In genomic region chr16:79638386-79639106, GRCh38 we compare ENCODE assay signal across 23 cellular contexts. TPM values are rescaled to one million over a fixed set of nuclear protein-coding genes. Genes with fewer than 3 reads are reported as not detected.
A peak's percentile ranks its signal among the peaks of the same experiment; 100 is the strongest.
DNase-seq lines count a peak whose midpoint lies in the region; ATAC-seq and TF ChIP-seq lines count a peak whose summit lies in the region.
"Had no signal": no experiment of that assay in that cellular context is flagged by ENCODE, and none has a peak within 500 bp of the region (broad histone marks: within the 10 kb centered on the region; RNA-seq: fewer than 3 reads in every experiment).

No MANE protein-coding gene starts in this region.

- POLR2A ChIA-PET in HEK293 (lab: Yijun Ruan, JAX) = no interaction called here

- CTCF ChIA-PET in HEK293 (lab: Yijun Ruan, JAX) = no interaction called here

- ATAC-seq in activated T-helper 17 cell treated with anti-CD3 and anti-CD28 coated beads, Interleukin-2, amount 50 U/mL, for 72 hours (replicated peaks) = peak; percentile 61
- no peak for ATAC-seq in esophagus mucosa

- H3K36me3 Mint-ChIP-seq in activated CD4-positive, alpha-beta T cell treated with anti-CD3 and anti-CD28 coated beads, Interleukin-2, amount 10 ng/mL, durations not matched to agents 24 days and 14 days (ENCODE audit: low read depth) = no peaks in the 10 kb centered on the region
- no peaks in the 10 kb centered on the region for H3K36me3 Mint-ChIP-seq in activated T-helper 17 cell treated with anti-CD3 and anti-CD28 coated beads, Interleukin-2, amount 50 U/mL, for 72 hours (ENCODE audit: low read depth)
- H3K36me3 Mint-ChIP-seq: IgD-negative memory B cell had no signal

- no peaks in the 10 kb centered on the region for H3K9me3 ChIP-seq in HEK293 (ENCODE audit: control insufficient read depth, insufficient read depth, low read depth, low read length)
- H3K9me3 ChIP-seq: BLaER1, MG63, Peyer's patch, SJSA1 had no signal

- no peak overlapping the region for H3K27ac ChIP-seq in HEK293 (ENCODE audit: extremely low read depth, low read depth, low read length)
- H3K27ac ChIP-seq: BLaER1, HL-60, Peyer's patch, SJSA1 had no signal

- H3K27me3 Mint-ChIP-seq in activated CD4-positive, alpha-beta T cell treated with anti-CD3 and anti-CD28 coated beads, Interleukin-2, amount 10 ng/mL, durations not matched to agents 24 days and 14 days = peaks cover 5% of the 10 kb centered on the region
- no peaks in the 10 kb centered on the region for H3K27me3 Mint-ChIP-seq in activated T-helper 17 cell treated with anti-CD3 and anti-CD28 coated beads, Interleukin-2, amount 50 U/mL, for 72 hours

- no peak overlapping the region for H3K4me3 ChIP-seq in HEK293 (ENCODE audit: low read depth, low read length)
- H3K4me3 ChIP-seq: BLaER1, MG63, Peyer's patch, SJSA1 had no signal

- H3K4me1 Mint-ChIP-seq in activated CD4-positive, alpha-beta T cell treated with anti-CD3 and anti-CD28 coated beads, Interleukin-2, amount 10 ng/mL, durations not matched to agents 24 days and 14 days = peaks cover 44% of the 10 kb centered on the region
- peaks cover 28% of the 10 kb centered on the region for H3K4me1 Mint-ChIP-seq in activated T-helper 17 cell treated with anti-CD3 and anti-CD28 coated beads, Interleukin-2, amount 50 U/mL, for 72 hours

- TF ChIP-seq CTCF in HEK293 (tag by site-specific recombination; IDR thresholded peaks at IDR 0.05) = no peak

- peaks cover 4% of the 10 kb centered on the region for H3K4me1 ChIP-seq in HEK293 (ENCODE audit: control insufficient read depth, insufficient read depth, low read length)
- H3K4me1 ChIP-seq: Peyer's patch had no signal

- H3K27ac Mint-ChIP-seq in activated CD4-positive, alpha-beta T cell treated with anti-CD3 and anti-CD28 coated beads, Interleukin-2, amount 10 ng/mL, durations not matched to agents 24 days and 14 days = peak overlapping the region; percentile 42
- peak overlapping the region; percentile 70 for H3K27ac Mint-ChIP-seq in activated T-helper 17 cell treated with anti-CD3 and anti-CD28 coated beads, Interleukin-2, amount 50 U/mL, for 72 hours
- H3K27ac Mint-ChIP-seq: IgD-negative memory B cell had no signal

- intact Hi-C loops in activated CD4-positive, alpha-beta T cell treated with anti-CD3 and anti-CD28 coated beads, Interleukin-2, amount 10 ng/mL, durations not matched to agents 24 days and 14 days (cut with micrococcal nuclease) = no loop called here

- H3K4me3 Mint-ChIP-seq in activated CD4-positive, alpha-beta T cell treated with anti-CD3 and anti-CD28 coated beads, Interleukin-2, amount 10 ng/mL, durations not matched to agents 24 days and 14 days = peak overlapping the region; percentile 1
- peak overlapping the region; percentile 42 for H3K4me3 Mint-ChIP-seq in activated T-helper 17 cell treated with anti-CD3 and anti-CD28 coated beads, Interleukin-2, amount 50 U/mL, for 72 hours
- H3K4me3 Mint-ChIP-seq: IgD-negative memory B cell had no signal

- H3K36me3 ChIP-seq in HEK293 (ENCODE audit: control insufficient read depth in 2 of 2, insufficient read depth in 1 of 2, low read length in 2 of 2) = no peaks in the 10 kb centered on the region
- H3K36me3 ChIP-seq: BLaER1, MG63, Peyer's patch, SJSA1 had no signal

- peaks cover 9% of the 10 kb centered on the region for H3K9me3 Mint-ChIP-seq in activated CD4-positive, alpha-beta T cell treated with anti-CD3 and anti-CD28 coated beads, Interleukin-2, amount 10 ng/mL, durations not matched to agents 24 days and 14 days
- no peaks in the 10 kb centered on the region for H3K9me3 Mint-ChIP-seq in activated T-helper 17 cell treated with anti-CD3 and anti-CD28 coated beads, Interleukin-2, amount 50 U/mL, for 72 hours

- no peak for DNase-seq in activated CD4-positive, alpha-beta T cell treated with anti-CD3 and anti-CD28 coated beads, Interleukin-2, amount 10 ng/mL, durations not matched to agents 24 days and 14 days
- DNase-seq in activated CD4-positive, alpha-beta T cell treated with anti-CD3 and anti-CD28 coated beads for 1 hour = no peak
- peak; percentile 69 for DNase-seq in left kidney (ENCODE audit: low read depth, low spot score)
- DNase-seq in DMS153 (lab: John Stamatoyannopoulos, UW) = no peak
- DNase-seq in NCI-H2227 treated with DMSO at 0.1 percent for 48 hours (lab: John Stamatoyannopoulos, UW) = no peak
- DNase-seq: DND-41; H7; Karpas-422; MG63; NCI-H1048; NCI-H1436; NCI-H1930; NCI-H748 treated with DMSO at 0.1 percent for 48 hours; NK-92 treated with Interleukin-12 subunit alpha and Interleukin-12 subunit beta, amount 100 ng/mL, for 24 hours; Peyer's patch had no signal

TF ChIP-seq in HEK293, 187 proteins besides CTCF, POLR2A, EP300 and RAD21:
- TF ChIP-seq, protein P1, sequence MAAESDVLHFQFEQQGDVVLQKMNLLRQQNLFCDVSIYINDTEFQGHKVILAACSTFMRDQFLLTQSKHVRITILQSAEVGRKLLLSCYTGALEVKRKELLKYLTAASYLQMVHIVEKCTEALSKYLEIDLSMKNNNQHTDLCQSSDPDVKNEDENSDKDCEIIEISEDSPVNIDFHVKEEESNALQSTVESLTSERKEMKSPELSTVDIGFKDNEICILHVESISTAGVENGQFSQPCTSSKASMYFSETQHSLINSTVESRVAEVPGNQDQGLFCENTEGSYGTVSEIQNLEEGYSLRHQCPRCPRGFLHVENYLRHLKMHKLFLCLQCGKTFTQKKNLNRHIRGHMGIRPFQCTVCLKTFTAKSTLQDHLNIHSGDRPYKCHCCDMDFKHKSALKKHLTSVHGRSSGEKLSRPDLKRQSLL (tag by site-specific recombination; IDR thresholded peaks at IDR 0.05) = no peak
- TF ChIP-seq INSM2 (tag by site-specific recombination; IDR thresholded peaks at IDR 0.05) (no peak), ZNF777 (tag by site-specific recombination; IDR thresholded peaks at IDR 0.05; ENCODE audit: borderline replicate concordance) (0 out of 2 replicates have a peak, but pooled peaks have one; percentile 25)

RNA-seq across cellular contexts. Expression of gene MAF, which starts 38.0 kb away (rescaled TPM):
- 61.5 and 62.8 TPM in 2 replicates for total RNA-seq in activated CD4-positive, alpha-beta T cell treated with anti-CD3 and anti-CD28 coated beads, Interleukin-2, amount 10 ng/mL, durations not matched to agents 24 days and 14 days
- total RNA-seq in activated T-helper 17 cell treated with anti-CD3 and anti-CD28 coated beads, Interleukin-2, amount 50 U/mL, for 72 hours = 100 to 1,000 TPM; 173 to 375 TPM
- total RNA-seq in esophagus mucosa = 27.2 TPM
- total RNA-seq: G401 had no signal
